ENCODE assay signal across 19 cellular contexts in genomic region chr2:105609756-105610397, GRCh38.
DNase-seq lines count a peak whose midpoint lies in the region; ATAC-seq and TF ChIP-seq lines count a peak whose summit lies in the region.
"Had no signal": no experiment of that assay in that cellular context is flagged by ENCODE, and none has a peak within 500 bp of the region (broad histone marks: within the 10 kb centered on the region; RNA-seq: fewer than 3 reads in every experiment).

No MANE protein-coding gene starts in this region.

- no peak overlapping the region for H2BK120ac ChIP-seq in neuronal stem cell (ENCODE audit: low read depth, low read length)

- H3K4ac ChIP-seq in neuronal stem cell (ENCODE audit: low read length): no peak overlapping the region

- H3K27me3 Mint-ChIP-seq in GM23338 (ENCODE audit: insufficient read depth, low read depth, poor library complexity): no peaks in the 10 kb centered on the region

- H3K9me3 ChIP-seq in esophagus squamous epithelium (no peaks in the 10 kb centered on the region), neuronal stem cell (replicated peaks in 1 of 2; ENCODE audit: control insufficient read depth in 2 of 2, insufficient read depth in 1 of 2, low read depth in 1 of 2, low read length in 2 of 2) (no peaks in the 10 kb centered on the region), HAP-1 (no peaks in the 10 kb centered on the region)

- no peak overlapping the region for H4K91ac ChIP-seq in neuronal stem cell (ENCODE audit: low read depth, low read length, poor library complexity)

- peak overlapping the region; percentile 85; the same call in 1 of the 2 replicates for H2AFZ ChIP-seq in GM23338
- peak overlapping the region; percentile 90 for H2AFZ ChIP-seq in neuronal stem cell (ENCODE audit: low read length)
- H2AFZ ChIP-seq: PC-9 had no signal

- no peak overlapping the region for H3K27ac Mint-ChIP-seq in GM23338

- DNase-seq in GM23338 (ENCODE audit: low spot score): no peak
- peak; percentile 7 for DNase-seq in SW480 (ENCODE audit: low spot score)
- no peak for DNase-seq in esophagus squamous epithelium (lab: John Stamatoyannopoulos, UW)
- DNase-seq in neuronal stem cell (ENCODE audit: low spot score): no peak
- DNase-seq in HAP-1 (ENCODE audit: low spot score in 2 of 2): no peak
- no peak for DNase-seq in NCI-H82 (lab: John Stamatoyannopoulos, UW)
- no peak for DNase-seq in NCI-H187 treated with DMSO at 0.1 percent for 48 hours (lab: John Stamatoyannopoulos, UW)
- DNase-seq in NCI-H345 treated with DMSO at 0.1 percent for 48 hours (lab: John Stamatoyannopoulos, UW; ENCODE audit: unreplicated experiment): no peak
- DNase-seq: AML-193, GDM1, KBM-7, NCI-H1436 treated with DMSO at 0.1 percent for 48 hours, NCI-H2029 treated with DMSO at 0.1 percent for 48 hours, NCI-H2171 treated with DMSO at 0.1 percent for 48 hours, NCI-H510A, NCI-H774, PC-9 had no signal

- H3K36me3 ChIP-seq in GM23338 (ENCODE audit: insufficient read depth) (no peaks in the 10 kb centered on the region), esophagus squamous epithelium (no peaks in the 10 kb centered on the region), neuronal stem cell (replicated peaks in 1 of 2; ENCODE audit: control insufficient read depth in 2 of 2, insufficient read depth in 2 of 2, low read length in 2 of 2) (no peaks in the 10 kb centered on the region), HAP-1 (replicated peaks) (no peaks in the 10 kb centered on the region)

- in situ Hi-C loops in HAP-1 (cut with MboI; ENCODE audit: low sequenced_read_pairs): no loop called here

- no peak overlapping the region for H3K23ac ChIP-seq in neuronal stem cell (ENCODE audit: low read depth, low read length, poor library complexity)

- no peak overlapping the region for H4K8ac ChIP-seq in neuronal stem cell (ENCODE audit: low read depth, low read length)

- no peak overlapping the region for H3K14ac ChIP-seq in neuronal stem cell (ENCODE audit: low read length)

- H3F3A ChIP-seq in GM23338 (replicated peaks; ENCODE audit: low read depth): no peaks in the 10 kb centered on the region

- intact Hi-C loops in esophagus squamous epithelium (cut with DNase I): no loop called here

- H3K79me1 ChIP-seq in neuronal stem cell (ENCODE audit: low read depth, low read length): no peaks in the 10 kb centered on the region

- H3K4me2 ChIP-seq in GM23338: no peak overlapping the region
- H3K4me2 ChIP-seq in neuronal stem cell (ENCODE audit: insufficient read depth, low read length, poor library complexity, severe bottlenecking): no peak overlapping the region
- H3K4me2 ChIP-seq: PC-9 had no signal

- H2AK5ac ChIP-seq in neuronal stem cell (ENCODE audit: low read depth, low read length): no peak overlapping the region

- H3K18ac ChIP-seq in neuronal stem cell (ENCODE audit: low read length): peak overlapping the region; percentile 86

- H3K9me3 Mint-ChIP-seq in GM23338: no peaks in the 10 kb centered on the region

- TF ChIP-seq POLR2A in esophagus squamous epithelium (IDR thresholded peaks at IDR 0.05): no peak

- no peak overlapping the region for H2BK12ac ChIP-seq in neuronal stem cell (ENCODE audit: low read length)

- TF ChIP-seq CTCF in GM23338 (conservative IDR thresholded peaks at IDR 0.05; ENCODE audit: low read depth in 2 of 2) (no peak), esophagus squamous epithelium (IDR thresholded peaks at IDR 0.05) (no peak)

- H3K9ac ChIP-seq in neuronal stem cell (ENCODE audit: low read depth, low read length, poor library complexity): no peak overlapping the region

- H3K27ac ChIP-seq in GM23338 (ENCODE audit: low read depth): no peak overlapping the region
- peak overlapping the region in 3 of 4 donors; percentile 27 to 49 (median 31) for H3K27ac ChIP-seq in esophagus squamous epithelium
- H3K27ac ChIP-seq in neuronal stem cell (replicated peaks; ENCODE audit: low read length): no peak overlapping the region
- H3K27ac ChIP-seq: C4-2B, PC-9, RWPE1 had no signal

- H3K4me3 Mint-ChIP-seq in GM23338: no peak overlapping the region

- H3K9me2 ChIP-seq in GM23338 (ENCODE audit: insufficient read depth): no peaks in the 10 kb centered on the region

- no peaks in the 10 kb centered on the region for H3K36me3 Mint-ChIP-seq in GM23338 (ENCODE audit: low read depth)

- WGBS in esophagus squamous epithelium, 2 donors: 76 to 85% methylated on average over 12 of the region's 12 CpGs
- WGBS in neuronal stem cell (ENCODE audit: extremely low coverage in 2 of 2, insufficient read length in 2 of 2, insufficient replicate concordance in 1 of 2), 2 donors: no CpG with 5 or more reads among the region's 12 CpGs

- H3K79me2 ChIP-seq in GM23338 (replicated peaks; ENCODE audit: insufficient read depth): no peaks in the 10 kb centered on the region

- peaks cover 11% of the 10 kb centered on the region for H3K4me1 Mint-ChIP-seq in GM23338

- H2BK5ac ChIP-seq in neuronal stem cell (ENCODE audit: low read length): no peak overlapping the region

- no peak overlapping the region for H2BK15ac ChIP-seq in neuronal stem cell (ENCODE audit: low read length)

- H3K27me3 ChIP-seq in GM23338 (ENCODE audit: insufficient read depth) (no peaks in the 10 kb centered on the region), esophagus squamous epithelium (no peaks in the 10 kb centered on the region), neuronal stem cell (ENCODE audit: control insufficient read depth in 3 of 3, insufficient read depth in 3 of 3, low read depth in 1 of 3, low read length in 3 of 3) (no peaks in the 10 kb centered on the region), HAP-1 (ENCODE audit: low read depth) (no peaks in the 10 kb centered on the region)

- no peak for ATAC-seq in GM23338

- no peaks in the 10 kb centered on the region for H4K20me1 ChIP-seq in GM23338 (replicated peaks; ENCODE audit: insufficient read depth)

- H3K4me3 ChIP-seq in GM23338 (no peak overlapping the region), esophagus squamous epithelium (no peak overlapping the region), neuronal stem cell (ENCODE audit: low read length in 2 of 2) (no peak overlapping the region), HAP-1 (no peak overlapping the region)
- H3K4me3 ChIP-seq: PC-9 had no signal

- peaks cover 6% of the 10 kb centered on the region for H3K4me1 ChIP-seq in GM23338 (ENCODE audit: insufficient read depth)
- peaks cover 0 to 19% (median 3%) of the 10 kb centered on the region in 3 donors for H3K4me1 ChIP-seq in esophagus squamous epithelium
- peaks cover 0 to 14% of the 10 kb centered on the region in 2 donors for H3K4me1 ChIP-seq in neuronal stem cell (ENCODE audit: control insufficient read depth in 2 of 2, insufficient read depth in 1 of 2, low read depth in 1 of 2, low read length in 2 of 2)
- peaks cover 13% of the 10 kb centered on the region for H3K4me1 ChIP-seq in HAP-1

TF ChIP-seq in GM23338, 12 proteins besides CTCF, POLR2A, EP300 and RAD21 (continues in another document):
- no peak for TF ChIP-seq NANOG (IDR thresholded peaks at IDR 0.05; ENCODE audit: borderline replicate concordance)
- no peak for TF ChIP-seq STAT1 (IDR thresholded peaks at IDR 0.05; ENCODE audit: unreplicated experiment)
- no peak for TF ChIP-seq ZNF114 (CRISPR knock-in tag; IDR thresholded peaks at IDR 0.05)
- no peak for TF ChIP-seq EZH2phosphoT487 (IDR thresholded peaks at IDR 0.05; ENCODE audit: unreplicated experiment)
- TF ChIP-seq POLR2AphosphoS5 (IDR thresholded peaks at IDR 0.05; ENCODE audit: low read depth): no peak
- TF ChIP-seq, protein P1, sequence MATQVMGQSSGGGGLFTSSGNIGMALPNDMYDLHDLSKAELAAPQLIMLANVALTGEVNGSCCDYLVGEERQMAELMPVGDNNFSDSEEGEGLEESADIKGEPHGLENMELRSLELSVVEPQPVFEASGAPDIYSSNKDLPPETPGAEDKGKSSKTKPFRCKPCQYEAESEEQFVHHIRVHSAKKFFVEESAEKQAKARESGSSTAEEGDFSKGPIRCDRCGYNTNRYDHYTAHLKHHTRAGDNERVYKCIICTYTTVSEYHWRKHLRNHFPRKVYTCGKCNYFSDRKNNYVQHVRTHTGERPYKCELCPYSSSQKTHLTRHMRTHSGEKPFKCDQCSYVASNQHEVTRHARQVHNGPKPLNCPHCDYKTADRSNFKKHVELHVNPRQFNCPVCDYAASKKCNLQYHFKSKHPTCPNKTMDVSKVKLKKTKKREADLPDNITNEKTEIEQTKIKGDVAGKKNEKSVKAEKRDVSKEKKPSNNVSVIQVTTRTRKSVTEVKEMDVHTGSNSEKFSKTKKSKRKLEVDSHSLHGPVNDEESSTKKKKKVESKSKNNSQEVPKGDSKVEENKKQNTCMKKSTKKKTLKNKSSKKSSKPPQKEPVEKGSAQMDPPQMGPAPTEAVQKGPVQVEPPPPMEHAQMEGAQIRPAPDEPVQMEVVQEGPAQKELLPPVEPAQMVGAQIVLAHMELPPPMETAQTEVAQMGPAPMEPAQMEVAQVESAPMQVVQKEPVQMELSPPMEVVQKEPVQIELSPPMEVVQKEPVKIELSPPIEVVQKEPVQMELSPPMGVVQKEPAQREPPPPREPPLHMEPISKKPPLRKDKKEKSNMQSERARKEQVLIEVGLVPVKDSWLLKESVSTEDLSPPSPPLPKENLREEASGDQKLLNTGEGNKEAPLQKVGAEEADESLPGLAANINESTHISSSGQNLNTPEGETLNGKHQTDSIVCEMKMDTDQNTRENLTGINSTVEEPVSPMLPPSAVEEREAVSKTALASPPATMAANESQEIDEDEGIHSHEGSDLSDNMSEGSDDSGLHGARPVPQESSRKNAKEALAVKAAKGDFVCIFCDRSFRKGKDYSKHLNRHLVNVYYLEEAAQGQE (IDR thresholded peaks at IDR 0.05; ENCODE audit: unreplicated experiment): no peak
- no peak for TF ChIP-seq EZH2 (IDR thresholded peaks at IDR 0.05; ENCODE audit: low read depth, unreplicated experiment)

Comparison
In these comparisons a context has a peak if more than half of its experiments do, and no peak if none do; other contexts are left out.
1. H3K27ac ChIP-seq: peak in esophagus squamous epithelium (3 of 4); none in GM23338 (single experiment) and neuronal stem cell (single experiment).